In genomic region chr9:110260911-110261310, GRCh38 we compare ENCODE assay signal across 2 cellular contexts.
TF ChIP-seq lines count a peak whose summit lies in the region.

No MANE protein-coding gene starts in this region.

TF ChIP-seq in SK-N-SH, 30 proteins besides CTCF, POLR2A, EP300 and RAD21 (continued from another document):
- TF ChIP-seq USF1 (IDR thresholded peaks at IDR 0.05; ENCODE audit: borderline replicate concordance, low read depth) (no peak), FOXM1 (IDR thresholded peaks at IDR 0.05; ENCODE audit: low read depth) (no peak), TCF12 (IDR thresholded peaks at IDR 0.05) (peak; percentile 36), ZBTB33 (IDR thresholded peaks at IDR 0.05; ENCODE audit: borderline replicate concordance, low read depth) (no peak)
TF ChIP-seq in SK-N-SH: peak in this region for 1.

TF ChIP-seq in IMR-90, 13 proteins besides CTCF, POLR2A, EP300 and RAD21:
- TF ChIP-seq ELK1 (IDR thresholded peaks at IDR 0.05; ENCODE audit: borderline replicate concordance, low read depth, low read length) (no peak), USF2 (IDR thresholded peaks at IDR 0.05; ENCODE audit: low read depth, low read length) (no peak), MXI1 (IDR thresholded peaks at IDR 0.05; ENCODE audit: borderline replicate concordance, low read depth, low read length) (no peak), BHLHE40 (IDR thresholded peaks at IDR 0.05; ENCODE audit: low read depth, low read length) (no peak), MAFK (IDR thresholded peaks at IDR 0.05; ENCODE audit: low read depth, low read length) (no peak), CEBPB (IDR thresholded peaks at IDR 0.05; ENCODE audit: low read depth, low read length) (no peak), RFX5 (IDR thresholded peaks at IDR 0.05; ENCODE audit: low read depth, low read length) (no peak), NFE2L2 (IDR thresholded peaks at IDR 0.05; ENCODE audit: low read depth, low read length) (no peak), MAZ (IDR thresholded peaks at IDR 0.05; ENCODE audit: borderline replicate concordance, low read depth, low read length) (no peak), RCOR1 (IDR thresholded peaks at IDR 0.05; ENCODE audit: insufficient replicate concordance, low read length) (no peak), SMC3 (IDR thresholded peaks at IDR 0.05; ENCODE audit: low read depth, low read length) (no peak), FOS (IDR thresholded peaks at IDR 0.05; ENCODE audit: low read depth, low read length) (no peak), CHD1 (IDR thresholded peaks at IDR 0.05; ENCODE audit: low read depth, low read length) (no peak)
